18 cellular contexts compared by ENCODE assay signal in genomic region chr22:20993304-20994127, GRCh38. TPM values are rescaled to one million over a fixed set of nuclear protein-coding genes. Genes with fewer than 3 reads are reported as not detected.
DNase-seq lines count a peak whose midpoint lies in the region; ATAC-seq, FAIRE-seq and TF ChIP-seq lines count a peak whose summit lies in the region.
"Had no signal": no experiment of that assay in that cellular context is flagged by ENCODE, and none has a peak within 500 bp of the region (broad histone marks: within the 10 kb centered on the region; RNA-seq: fewer than 3 reads in every experiment).

No MANE protein-coding gene starts in this region.

- H4K20me1 ChIP-seq in IMR-90 (ENCODE audit: insufficient read depth, low read length), result no peaks in the 10 kb centered on the region

- WGBS in IMR-90 (ENCODE audit: extremely low coverage in 2 of 2, insufficient read length in 1 of 2), 2 experiments, result 95% methylated on average over 15 of the region's 29 CpGs; no CpG with 5 or more reads in 1 of the 2 experiments
- 96% methylated on average over 29 of the region's 29 CpGs for WGBS in sigmoid colon, 2 donors

- H3K4ac ChIP-seq in IMR-90 (ENCODE audit: low read depth, low read length), result no peak overlapping the region

- H2AK9ac ChIP-seq in IMR-90 (replicated peaks; ENCODE audit: low read depth, low read length, poor library complexity), result peak overlapping the region; percentile 28

- H2AFZ ChIP-seq in IMR-90 (replicated peaks; ENCODE audit: low read length, poor library complexity), result no peak overlapping the region
- H2AFZ ChIP-seq: GM23338 had no signal

- H3K4me1 ChIP-seq in IMR-90 (ENCODE audit: control insufficient read depth, insufficient read depth, low read length) (no peaks in the 10 kb centered on the region), kidney (ENCODE audit: control insufficient read depth in 1 of 2, insufficient read depth in 1 of 2, low read depth in 1 of 2, low read length in 2 of 2) (no peaks in the 10 kb centered on the region), sigmoid colon (no peaks in the 10 kb centered on the region)

- H3K27ac ChIP-seq in IMR-90 (ENCODE audit: insufficient read depth, low read length), result no peak overlapping the region
- peak overlapping the region; percentile 7; the same call in 1 of the 2 replicates for H3K27ac ChIP-seq in RWPE1
- no peak overlapping the region for H3K27ac ChIP-seq in kidney (ENCODE audit: low read depth in 2 of 2, low read length in 2 of 2)
- H3K27ac ChIP-seq in sigmoid colon, result no peak overlapping the region

- TF ChIP-seq EP300 in sigmoid colon (IDR thresholded peaks at IDR 0.05), result no peak

- H3K27me3 ChIP-seq in IMR-90 (ENCODE audit: control insufficient read depth, insufficient read depth, low read length) (no peaks in the 10 kb centered on the region), sigmoid colon (no peaks in the 10 kb centered on the region)

- intact Hi-C loops in IMR-90 (cut with micrococcal nuclease), result no loop called here
- intact Hi-C loops in kidney (cut with DNase I), result no loop called here
- intact Hi-C loops in sigmoid colon (cut with DNase I), result no loop called here

- peaks cover 62% of the 10 kb centered on the region for H3K36me3 ChIP-seq in IMR-90 (ENCODE audit: control insufficient read depth, insufficient read depth, low read length)
- peaks cover 5 to 14% of the 10 kb centered on the region in 2 donors for H3K36me3 ChIP-seq in kidney (ENCODE audit: control insufficient read depth in 1 of 2, insufficient read depth in 2 of 2, low read length in 2 of 2)
- H3K36me3 ChIP-seq in sigmoid colon, result peaks cover 18 to 91% (median 32%) of the 10 kb centered on the region in 4 donors

- no peak overlapping the region for H3K56ac ChIP-seq in IMR-90 (ENCODE audit: extremely low read depth, insufficient read depth, low read length)

- H3K9me3 ChIP-seq in IMR-90 (ENCODE audit: control insufficient read depth, insufficient read depth, low read length) (no peaks in the 10 kb centered on the region), kidney (ENCODE audit: control insufficient read depth in 1 of 2, low read length in 2 of 2) (no peaks in the 10 kb centered on the region), sigmoid colon (no peaks in the 10 kb centered on the region)

- no peak overlapping the region for H2BK20ac ChIP-seq in IMR-90 (ENCODE audit: low read depth, low read length)

- no peak overlapping the region for H3K14ac ChIP-seq in IMR-90 (replicated peaks; ENCODE audit: low read depth, low read length)

- CTCF ChIA-PET in IMR-90 (lab: Yijun Ruan, JAX) (no interaction called here), RWPE1 (lab: Yijun Ruan, JAX) (no interaction called here)

- H2BK15ac ChIP-seq in IMR-90 (ENCODE audit: low read depth, low read length), result no peak overlapping the region

- dilution Hi-C loops in IMR-90 (cut with HindIII; ENCODE audit: low sequenced_read_pairs, unreplicated experiment), result no loop called here

- BruUV-seq in IMR-90 (replicated peaks; lab: Mats Ljungman, UMichigan), result no TSS peak

- peaks cover 0 to 10% of the 10 kb centered on the region in 2 experiments; a peak in 2 of 4 replicates for H3K79me1 ChIP-seq in IMR-90 (ENCODE audit: low read depth in 1 of 2, low read length in 2 of 2)

- TF ChIP-seq RAD21 in IMR-90 (IDR thresholded peaks at IDR 0.05; ENCODE audit: low read length), result no peak

- POLR2A ChIA-PET in IMR-90 (lab: Charles Lee; ENCODE audit: unreplicated experiment), result no interaction called here
- POLR2A ChIA-PET in RWPE1 (lab: Yijun Ruan, JAX; ENCODE audit: low non-redundant PET), result no interaction called here

- H2BK5ac ChIP-seq in IMR-90 (ENCODE audit: low read depth, low read length, poor library complexity, severe bottlenecking), result no peak overlapping the region

- H3K18ac ChIP-seq in IMR-90 (ENCODE audit: low read depth, low read length), result no peak overlapping the region

- TF ChIP-seq CTCF in IMR-90 (conservative IDR thresholded peaks at IDR 0.05; ENCODE audit: low read depth, low read length), result no peak
- TF ChIP-seq CTCF in RWPE1 (conservative IDR thresholded peaks at IDR 0.05; ENCODE audit: low read depth), result no peak
- no peak for TF ChIP-seq CTCF in kidney (IDR thresholded peaks at IDR 0.05; ENCODE audit: borderline replicate concordance, extremely low read depth, insufficient read depth)
- no peak for TF ChIP-seq CTCF in sigmoid colon (IDR thresholded peaks at IDR 0.05)

- no peak overlapping the region for H3K4me2 ChIP-seq in IMR-90 (ENCODE audit: low read depth, low read length)
- H3K4me2 ChIP-seq: GM23338 had no signal

- no peak overlapping the region for H4K8ac ChIP-seq in IMR-90 (ENCODE audit: low read depth in 2 of 2, low read length in 2 of 2)

- no peak overlapping the region for H2AK5ac ChIP-seq in IMR-90 (ENCODE audit: low read depth, low read length)

- no peak overlapping the region for H3K9ac ChIP-seq in IMR-90 (ENCODE audit: low read depth, low read length)
- no peak overlapping the region for H3K9ac ChIP-seq in kidney (ENCODE audit: low read length in 2 of 2)

- H3K23ac ChIP-seq in IMR-90 (ENCODE audit: low read depth, low read length), result no peak overlapping the region

- DNase-seq in IMR-90 (no peak), RWPE1 (ENCODE audit: low spot score) (no peak), kidney (peak; percentile 71), sigmoid colon (peak; percentile 61)
- DNase-seq: Calu3; CD4-positive, alpha-beta memory T cell; COR-L47; DND-41; H9 had no signal

- ATAC-seq in IMR-90 (ENCODE audit: low read depth) (no peak), GM21825 (IDR thresholded peaks at IDR 0.05; ENCODE audit: unreplicated experiment) (no peak), GM21360 (IDR thresholded peaks at IDR 0.05; ENCODE audit: unreplicated experiment) (no peak)
- ATAC-seq: GM23338, HCT116 had no signal

- in situ Hi-C loops in IMR-90 (cut with MboI; ENCODE audit: low sequenced_read_pairs), result no loop called here

- no peak overlapping the region for H4K5ac ChIP-seq in IMR-90 (ENCODE audit: low read depth, low read length)

- H4K91ac ChIP-seq in IMR-90 (ENCODE audit: insufficient read depth, low read depth, low read length), result no peak overlapping the region

- no peak overlapping the region for H2BK120ac ChIP-seq in IMR-90 (ENCODE audit: low read depth, low read length)

- no peak for FAIRE-seq in kidney (lab: Jason Lieb, UNC)
- FAIRE-seq: G401.6, GM12892 had no signal

- H3K4me3 ChIP-seq in IMR-90 (ENCODE audit: insufficient read depth, low read depth, low read length) (no peak overlapping the region), kidney (ENCODE audit: low read length in 2 of 2) (no peak overlapping the region), sigmoid colon (no peak overlapping the region)
- H3K4me3 ChIP-seq: GM23338 had no signal

- no peak for TF ChIP-seq POLR2A in IMR-90 (IDR thresholded peaks at IDR 0.05; ENCODE audit: low read depth, low read length)
- TF ChIP-seq POLR2A in sigmoid colon (IDR thresholded peaks at IDR 0.05), result no peak

- H3K9me1 ChIP-seq in IMR-90 (ENCODE audit: insufficient read depth, low read length), result no peaks in the 10 kb centered on the region

TF ChIP-seq in IMR-90, 13 proteins besides CTCF, POLR2A, EP300 and RAD21 (continues in another document):
- TF ChIP-seq CHD1 (IDR thresholded peaks at IDR 0.05; ENCODE audit: low read depth, low read length) (no peak), BHLHE40 (IDR thresholded peaks at IDR 0.05; ENCODE audit: low read depth, low read length) (no peak), MAFK (IDR thresholded peaks at IDR 0.05; ENCODE audit: low read depth, low read length) (no peak), FOS (IDR thresholded peaks at IDR 0.05; ENCODE audit: low read depth, low read length) (no peak)

RNA-seq across cellular contexts. Expression of gene THAP7, which starts 8.4 kb away (rescaled TPM):
- total RNA-seq in IMR-90 (2012; rRNA removed), result 13.3 and 14.2 TPM in 2 replicates
- 19.8 and 23.2 TPM in 2 replicates for polyA plus RNA-seq in IMR-90 (2012; rRNA removed)
- 20.8 and 28.8 TPM in 2 replicates for polyA plus RNA-seq in IMR-90 (2012; cell fraction: cytosol; rRNA removed)
- 38.3 and 68.2 TPM in 2 replicates for polyA plus RNA-seq in IMR-90 (2012; cell fraction: nucleus; rRNA removed; ENCODE audit: low replicate concordance)
- total RNA-seq in kidney, result 25.5 TPM
- 44.1 TPM for polyA plus RNA-seq in kidney (ENCODE audit: insufficient read depth, low read depth, low replicate concordance)
- 10 to 100 TPM; 39.2 to 59.4 (median 45.4) TPM for total RNA-seq in sigmoid colon
- 10 to 100 TPM; 19.9 to 32.0 (median 22.2) TPM for polyA plus RNA-seq in sigmoid colon

RNA-seq across cellular contexts. Expression of gene LZTR1, which starts 11.4 kb away (rescaled TPM):
- total RNA-seq in IMR-90 (2012; rRNA removed) (19.2 and 22.8 TPM in 2 replicates), kidney (66.4 TPM), sigmoid colon (10 to 100 TPM; 30.8 to 50.4 (median 35.8) TPM)
- polyA plus RNA-seq in IMR-90 (2012; rRNA removed) (41.3 and 43.8 TPM in 2 replicates), kidney (ENCODE audit: insufficient read depth, low read depth, low replicate concordance) (24.3 TPM), sigmoid colon (10 to 100 TPM; 10.2 to 40.5 (median 12.5) TPM)
- 11.2 and 23.0 TPM in 2 replicates for polyA plus RNA-seq in IMR-90 (2012; cell fraction: cytosol; rRNA removed)
- polyA plus RNA-seq in IMR-90 (2012; cell fraction: nucleus; rRNA removed; ENCODE audit: low replicate concordance), result 241 and 472 TPM in 2 replicates

RNA-seq across cellular contexts. Expression of gene P2RX6, which starts 21.4 kb away (rescaled TPM):
- 0.56 and 0.90 TPM in 2 replicates for total RNA-seq in IMR-90 (2012; rRNA removed)
- polyA plus RNA-seq in IMR-90 (2012; rRNA removed), result 1.4 and 1.6 TPM in 2 replicates
- 1.0 and 1.2 TPM in 2 replicates for polyA plus RNA-seq in IMR-90 (2012; cell fraction: cytosol; rRNA removed)
- 16.1 and 24.8 TPM in 2 replicates for polyA plus RNA-seq in IMR-90 (2012; cell fraction: nucleus; rRNA removed; ENCODE audit: low replicate concordance)
- total RNA-seq in kidney, result 1.0 TPM
- 1.6 TPM for polyA plus RNA-seq in kidney (ENCODE audit: insufficient read depth, low read depth, low replicate concordance)
- total RNA-seq in sigmoid colon, result 1 to 10 TPM; 1.1 to 2.0 (median 1.3) TPM
- polyA plus RNA-seq in sigmoid colon, result under 1 TPM in 2 of 3 donors, not detected in 1; under 0.01 to 0.77 TPM
- total RNA-seq: GM23338, H9 had no signal
- polyA plus RNA-seq: GM23338 had no signal

RNA-seq across cellular contexts. Expression of gene AIFM3, which starts 26.5 kb away (rescaled TPM):
- under 0.01 and 0.18 TPM in 2 replicates for total RNA-seq in IMR-90 (2012; rRNA removed)
- 0.09 TPM in 2 replicates for polyA plus RNA-seq in IMR-90 (2012; rRNA removed)
- 0.20 TPM in 1 of 2 replicates, not detected in the other for polyA plus RNA-seq in IMR-90 (2012; cell fraction: cytosol; rRNA removed)
- polyA plus RNA-seq in IMR-90 (2012; cell fraction: nucleus; rRNA removed; ENCODE audit: low replicate concordance), result 0.83 and 1.3 TPM in 2 replicates
- total RNA-seq in kidney, result 3.1 TPM
- polyA plus RNA-seq in kidney (ENCODE audit: insufficient read depth, low read depth, low replicate concordance), result 4.4 TPM
- 1 to 10 TPM in 3 of 4 donors, under 1 TPM in 1; 0.66 to 1.9 (median 1.3) TPM for total RNA-seq in sigmoid colon
- polyA plus RNA-seq in sigmoid colon, result 100 to 1,000 TPM in 1 of 3 donors, 10 to 100 TPM in 2; 72.6 to 105 (median 91.3) TPM
- total RNA-seq: A673, H4 had no signal
- polyA plus RNA-seq: CD4-positive, alpha-beta memory T cell had no signal

RNA-seq across cellular contexts. Expression of gene SLC7A4, which starts 38.8 kb away (rescaled TPM):
- total RNA-seq in IMR-90 (2012; rRNA removed), result not detected in 2 replicates
- polyA plus RNA-seq in IMR-90 (2012; rRNA removed), result 0.03 and 0.06 TPM in 2 replicates
- 0.10 TPM in 1 of 2 replicates, not detected in the other for polyA plus RNA-seq in IMR-90 (2012; cell fraction: cytosol; rRNA removed)
- 0.03 TPM in 2 replicates for polyA plus RNA-seq in IMR-90 (2012; cell fraction: nucleus; rRNA removed; ENCODE audit: low replicate concordance)
- total RNA-seq in kidney, result 0.57 TPM
- polyA plus RNA-seq in kidney (ENCODE audit: insufficient read depth, low read depth, low replicate concordance), result 1.2 TPM
- total RNA-seq in sigmoid colon, result under 1 TPM in 3 of 4 donors, not detected in 1; 0.16 to 0.71 (median 0.41) TPM
- 1 to 10 TPM in 2 of 3 donors, under 1 TPM in 1; 0.46 to 2.6 (median 1.2) TPM for polyA plus RNA-seq in sigmoid colon
- total RNA-seq: A172; A673; CD4-positive, alpha-beta memory T cell; H4 had no signal

Comparison
In these comparisons a context has a peak if more than half of its experiments do, and no peak if none do; other contexts are left out.
1. DNase-seq: peak in kidney (single experiment) and sigmoid colon (single experiment); none in IMR-90 (single experiment) and RWPE1 (single experiment).